3 cellular contexts compared by ENCODE assay signal in the genomic region with DNA sequence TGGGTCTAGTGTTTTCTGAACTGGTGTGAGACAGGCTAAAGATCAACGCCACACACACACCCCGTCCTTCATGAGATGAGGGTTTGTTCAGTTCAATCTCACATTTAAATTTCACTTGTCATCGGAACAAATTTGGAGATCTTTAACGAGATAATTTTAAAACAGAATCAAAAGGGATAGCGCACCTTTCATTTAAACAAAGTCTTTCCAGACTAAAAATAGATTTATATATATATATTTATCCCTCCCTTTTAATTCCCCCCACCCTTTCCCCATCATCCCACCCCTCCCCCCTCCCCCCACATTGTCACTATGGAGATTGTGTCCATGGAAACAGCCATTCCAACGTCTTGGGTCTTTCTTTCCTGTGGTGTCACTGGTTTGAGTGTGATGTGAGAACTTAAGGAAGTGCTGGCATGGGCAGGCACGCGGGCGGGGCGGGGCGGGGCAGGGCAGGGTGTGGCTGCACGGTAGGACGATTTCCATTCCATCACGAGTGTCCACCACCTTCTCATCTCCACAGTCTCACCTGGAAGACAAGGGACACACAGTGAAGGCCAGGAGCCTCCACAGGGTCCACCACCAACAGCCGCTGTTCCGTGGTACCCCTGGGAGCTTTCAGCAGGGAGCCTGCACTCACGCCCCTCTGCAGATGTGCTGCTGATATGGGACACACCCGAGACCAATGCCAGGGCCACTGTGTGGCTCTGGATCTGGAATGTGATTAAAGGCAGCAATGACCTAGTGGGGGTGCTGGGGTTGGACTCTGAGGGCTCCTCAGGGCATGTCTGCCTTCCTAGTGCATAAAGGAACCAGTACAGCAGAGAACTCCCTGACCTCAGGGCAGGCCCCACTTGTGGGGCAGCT.
TF ChIP-seq lines count a peak whose summit lies in the region.

No MANE protein-coding gene starts in this region.

TF ChIP-seq in A549, 52 proteins besides CTCF, POLR2A, EP300 and RAD21 (continued from another document):
- no peak for TF ChIP-seq HEYL (CRISPR knock-in tag; IDR thresholded peaks at IDR 0.05)
- no peak for TF ChIP-seq KDM5A (IDR thresholded peaks at IDR 0.05)
- no peak for TF ChIP-seq JUNB (IDR thresholded peaks at IDR 0.05)
- TF ChIP-seq, protein P1, sequence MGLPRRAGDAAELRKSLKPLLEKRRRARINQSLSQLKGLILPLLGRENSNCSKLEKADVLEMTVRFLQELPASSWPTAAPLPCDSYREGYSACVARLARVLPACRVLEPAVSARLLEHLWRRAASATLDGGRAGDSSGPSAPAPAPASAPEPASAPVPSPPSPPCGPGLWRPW (IDR thresholded peaks at IDR 0.05): no peak
- no peak for TF ChIP-seq FOSB (CRISPR knock-in tag; IDR thresholded peaks at IDR 0.05)
- TF ChIP-seq MYC (IDR thresholded peaks at IDR 0.05; ENCODE audit: borderline replicate concordance, low read length): no peak
- no peak for TF ChIP-seq ZNF302 (CRISPR knock-in tag; IDR thresholded peaks at IDR 0.05)
- no peak for TF ChIP-seq FOXS1 (CRISPR knock-in tag; IDR thresholded peaks at IDR 0.05)
- TF ChIP-seq BHLHE40 (IDR thresholded peaks at IDR 0.05; ENCODE audit: low read depth, low read length): no peak
- no peak for TF ChIP-seq CHD2 (IDR thresholded peaks at IDR 0.05; ENCODE audit: low read length, partially characterized antibody)
- TF ChIP-seq, protein P2, sequence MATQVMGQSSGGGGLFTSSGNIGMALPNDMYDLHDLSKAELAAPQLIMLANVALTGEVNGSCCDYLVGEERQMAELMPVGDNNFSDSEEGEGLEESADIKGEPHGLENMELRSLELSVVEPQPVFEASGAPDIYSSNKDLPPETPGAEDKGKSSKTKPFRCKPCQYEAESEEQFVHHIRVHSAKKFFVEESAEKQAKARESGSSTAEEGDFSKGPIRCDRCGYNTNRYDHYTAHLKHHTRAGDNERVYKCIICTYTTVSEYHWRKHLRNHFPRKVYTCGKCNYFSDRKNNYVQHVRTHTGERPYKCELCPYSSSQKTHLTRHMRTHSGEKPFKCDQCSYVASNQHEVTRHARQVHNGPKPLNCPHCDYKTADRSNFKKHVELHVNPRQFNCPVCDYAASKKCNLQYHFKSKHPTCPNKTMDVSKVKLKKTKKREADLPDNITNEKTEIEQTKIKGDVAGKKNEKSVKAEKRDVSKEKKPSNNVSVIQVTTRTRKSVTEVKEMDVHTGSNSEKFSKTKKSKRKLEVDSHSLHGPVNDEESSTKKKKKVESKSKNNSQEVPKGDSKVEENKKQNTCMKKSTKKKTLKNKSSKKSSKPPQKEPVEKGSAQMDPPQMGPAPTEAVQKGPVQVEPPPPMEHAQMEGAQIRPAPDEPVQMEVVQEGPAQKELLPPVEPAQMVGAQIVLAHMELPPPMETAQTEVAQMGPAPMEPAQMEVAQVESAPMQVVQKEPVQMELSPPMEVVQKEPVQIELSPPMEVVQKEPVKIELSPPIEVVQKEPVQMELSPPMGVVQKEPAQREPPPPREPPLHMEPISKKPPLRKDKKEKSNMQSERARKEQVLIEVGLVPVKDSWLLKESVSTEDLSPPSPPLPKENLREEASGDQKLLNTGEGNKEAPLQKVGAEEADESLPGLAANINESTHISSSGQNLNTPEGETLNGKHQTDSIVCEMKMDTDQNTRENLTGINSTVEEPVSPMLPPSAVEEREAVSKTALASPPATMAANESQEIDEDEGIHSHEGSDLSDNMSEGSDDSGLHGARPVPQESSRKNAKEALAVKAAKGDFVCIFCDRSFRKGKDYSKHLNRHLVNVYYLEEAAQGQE (IDR thresholded peaks at IDR 0.05): no peak
- no peak for TF ChIP-seq POLR2AphosphoS2 (conservative IDR thresholded peaks at IDR 0.05; ENCODE audit: low read length)
- TF ChIP-seq NR3C1 (IDR thresholded peaks at IDR 0.05): no peak
- no peak for TF ChIP-seq PHF8 (IDR thresholded peaks at IDR 0.05; ENCODE audit: borderline replicate concordance, low read depth)
- TF ChIP-seq EHMT2 (IDR thresholded peaks at IDR 0.05; ENCODE audit: low read depth): no peak
- TF ChIP-seq EHF (CRISPR knock-in tag; IDR thresholded peaks at IDR 0.05): no peak

TF ChIP-seq in IMR-90, 13 proteins besides CTCF, POLR2A, EP300 and RAD21:
- no peak for TF ChIP-seq NFE2L2 (IDR thresholded peaks at IDR 0.05; ENCODE audit: low read depth, low read length)
- TF ChIP-seq BHLHE40 (IDR thresholded peaks at IDR 0.05; ENCODE audit: low read depth, low read length): no peak
- TF ChIP-seq MAZ (IDR thresholded peaks at IDR 0.05; ENCODE audit: borderline replicate concordance, low read depth, low read length): no peak
- TF ChIP-seq RFX5 (IDR thresholded peaks at IDR 0.05; ENCODE audit: low read depth, low read length): no peak
- TF ChIP-seq MXI1 (IDR thresholded peaks at IDR 0.05; ENCODE audit: borderline replicate concordance, low read depth, low read length): no peak
- TF ChIP-seq CEBPB (IDR thresholded peaks at IDR 0.05; ENCODE audit: low read depth, low read length): no peak
- TF ChIP-seq CHD1 (IDR thresholded peaks at IDR 0.05; ENCODE audit: low read depth, low read length): no peak
- no peak for TF ChIP-seq FOS (IDR thresholded peaks at IDR 0.05; ENCODE audit: low read depth, low read length)
- TF ChIP-seq RCOR1 (IDR thresholded peaks at IDR 0.05; ENCODE audit: insufficient replicate concordance, low read length): no peak
- no peak for TF ChIP-seq SMC3 (IDR thresholded peaks at IDR 0.05; ENCODE audit: low read depth, low read length)
- TF ChIP-seq, protein P3, sequence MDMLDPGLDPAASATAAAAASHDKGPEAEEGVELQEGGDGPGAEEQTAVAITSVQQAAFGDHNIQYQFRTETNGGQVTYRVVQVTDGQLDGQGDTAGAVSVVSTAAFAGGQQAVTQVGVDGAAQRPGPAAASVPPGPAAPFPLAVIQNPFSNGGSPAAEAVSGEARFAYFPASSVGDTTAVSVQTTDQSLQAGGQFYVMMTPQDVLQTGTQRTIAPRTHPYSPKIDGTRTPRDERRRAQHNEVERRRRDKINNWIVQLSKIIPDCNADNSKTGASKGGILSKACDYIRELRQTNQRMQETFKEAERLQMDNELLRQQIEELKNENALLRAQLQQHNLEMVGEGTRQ (IDR thresholded peaks at IDR 0.05; ENCODE audit: low read depth, low read length): no peak
- TF ChIP-seq MAFK (IDR thresholded peaks at IDR 0.05; ENCODE audit: low read depth, low read length): no peak
- TF ChIP-seq, protein P4, sequence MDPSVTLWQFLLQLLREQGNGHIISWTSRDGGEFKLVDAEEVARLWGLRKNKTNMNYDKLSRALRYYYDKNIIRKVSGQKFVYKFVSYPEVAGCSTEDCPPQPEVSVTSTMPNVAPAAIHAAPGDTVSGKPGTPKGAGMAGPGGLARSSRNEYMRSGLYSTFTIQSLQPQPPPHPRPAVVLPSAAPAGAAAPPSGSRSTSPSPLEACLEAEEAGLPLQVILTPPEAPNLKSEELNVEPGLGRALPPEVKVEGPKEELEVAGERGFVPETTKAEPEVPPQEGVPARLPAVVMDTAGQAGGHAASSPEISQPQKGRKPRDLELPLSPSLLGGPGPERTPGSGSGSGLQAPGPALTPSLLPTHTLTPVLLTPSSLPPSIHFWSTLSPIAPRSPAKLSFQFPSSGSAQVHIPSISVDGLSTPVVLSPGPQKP (IDR thresholded peaks at IDR 0.05; ENCODE audit: borderline replicate concordance, low read depth, low read length): no peak

TF ChIP-seq in HEK293T, 16 proteins besides CTCF, POLR2A, EP300 and RAD21 (continued from another document):
- TF ChIP-seq BHLHE40 (IDR thresholded peaks at IDR 0.05; ENCODE audit: borderline replicate concordance) (no peak), ARNT (IDR thresholded peaks at IDR 0.05) (no peak), SP1 (IDR thresholded peaks at IDR 0.05) (no peak), ZNF384 (IDR thresholded peaks at IDR 0.05) (no peak), HDGF (IDR thresholded peaks at IDR 0.05; ENCODE audit: borderline replicate concordance) (no peak), L3MBTL2 (conservative IDR thresholded peaks at IDR 0.05) (no peak), SUZ12 (IDR thresholded peaks at IDR 0.05) (no peak), FOXK2 (IDR thresholded peaks at IDR 0.05) (no peak), LEF1 (IDR thresholded peaks at IDR 0.05; ENCODE audit: borderline replicate concordance) (no peak), CTBP1 (IDR thresholded peaks at IDR 0.05; ENCODE audit: borderline replicate concordance) (no peak), TARDBP (IDR thresholded peaks at IDR 0.05) (no peak), FOXM1 (IDR thresholded peaks at IDR 0.05; ENCODE audit: borderline replicate concordance) (no peak), ELF4 (IDR thresholded peaks at IDR 0.05) (no peak), FOXA1 (IDR thresholded peaks at IDR 0.05) (no peak)
- TF ChIP-seq, protein P5, sequence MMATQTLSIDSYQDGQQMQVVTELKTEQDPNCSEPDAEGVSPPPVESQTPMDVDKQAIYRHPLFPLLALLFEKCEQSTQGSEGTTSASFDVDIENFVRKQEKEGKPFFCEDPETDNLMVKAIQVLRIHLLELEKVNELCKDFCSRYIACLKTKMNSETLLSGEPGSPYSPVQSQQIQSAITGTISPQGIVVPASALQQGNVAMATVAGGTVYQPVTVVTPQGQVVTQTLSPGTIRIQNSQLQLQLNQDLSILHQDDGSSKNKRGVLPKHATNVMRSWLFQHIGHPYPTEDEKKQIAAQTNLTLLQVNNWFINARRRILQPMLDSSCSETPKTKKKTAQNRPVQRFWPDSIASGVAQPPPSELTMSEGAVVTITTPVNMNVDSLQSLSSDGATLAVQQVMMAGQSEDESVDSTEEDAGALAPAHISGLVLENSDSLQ (IDR thresholded peaks at IDR 0.05): no peak
